In the genomic region with DNA sequence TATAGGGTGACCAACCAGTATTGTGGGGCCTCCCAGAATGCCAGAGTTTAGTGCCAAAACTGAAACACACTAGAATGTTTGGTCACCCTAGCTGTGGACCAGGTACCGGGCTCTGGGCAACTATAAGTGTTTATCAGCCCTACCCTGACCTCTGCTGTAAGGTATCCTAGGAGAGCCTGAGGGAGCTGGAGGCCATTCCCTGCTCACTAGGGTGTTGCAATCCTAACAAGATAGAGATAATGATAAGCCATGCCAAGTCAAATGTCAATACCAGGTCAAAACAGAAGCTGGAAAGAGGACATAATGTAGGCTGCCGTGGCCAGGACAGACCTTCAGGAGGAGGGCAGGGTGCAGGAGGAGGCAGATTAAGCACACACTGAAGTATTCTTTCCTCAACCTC, we compare ENCODE assay signal across 23 cellular contexts.
A peak's percentile ranks its signal among the peaks of the same experiment; 100 is the strongest.
DNase-seq lines count a peak whose midpoint lies in the region; ATAC-seq and TF ChIP-seq lines count a peak whose summit lies in the region.
"Had no signal": no experiment of that assay in that cellular context is flagged by ENCODE, and none has a peak within 500 bp of the region (broad histone marks: within the 10 kb centered on the region; RNA-seq: fewer than 3 reads in every experiment).

No MANE protein-coding gene starts in this region.

- peak in 1 of 4 donors; percentile 23 for DNase-seq in body of pancreas
- DNase-seq in mesendoderm: peak; percentile 44
- DNase-seq in stimulated activated CD4-positive, alpha-beta T cell treated with anti-CD3 and anti-CD28 coated beads, Interleukin-4, amount 100 ng/mL, for 24 hours: no peak
- DNase-seq in activated naive CD8-positive, alpha-beta T cell treated with anti-CD3 and anti-CD28 coated beads for 36 hours: no peak
- no peak for DNase-seq in foreskin keratinocyte
- DNase-seq in stimulated activated CD4-positive, alpha-beta T cell treated with anti-CD3 and anti-CD28 coated beads, Interleukin-4, amount 100 ng/mL, for 1 hour: no peak
- DNase-seq: BE2C; CD4-positive, alpha-beta T cell; GDM1; HCEC 1CT; NCI-H1048; NCI-H1417; NCI-H1694 treated with DMSO at 0.1 percent for 48 hours; NCI-H2081; NCI-H345; NCI-H510A treated with DMSO at 0.1 percent for 48 hours; SJCRH30 had no signal

- H2BK120ac ChIP-seq in mesendoderm (ENCODE audit: low read depth, low read length): no peak overlapping the region

- no peak overlapping the region for H3K56ac ChIP-seq in mesendoderm (ENCODE audit: low read length)

- H3K4me1 Mint-ChIP-seq in activated naive CD8-positive, alpha-beta T cell treated with anti-CD3 and anti-CD28 coated beads for 36 hours: no peaks in the 10 kb centered on the region

- no peak overlapping the region for H4K8ac ChIP-seq in mesendoderm (ENCODE audit: low read depth, low read length)

- H3K9me3 ChIP-seq in BLaER1 (no peaks in the 10 kb centered on the region), body of pancreas (no peaks in the 10 kb centered on the region)
- H3K9me3 ChIP-seq: BE2C, SJCRH30 had no signal

- no peak overlapping the region for H2BK5ac ChIP-seq in mesendoderm (ENCODE audit: low read length)

- H3K79me2 ChIP-seq in mesendoderm (ENCODE audit: control insufficient read depth, insufficient read depth, low read length): no peaks in the 10 kb centered on the region

- no peaks in the 10 kb centered on the region for H3K36me3 ChIP-seq in BLaER1
- no peaks in the 10 kb centered on the region for H3K36me3 ChIP-seq in body of pancreas (replicated peaks in 1 of 2; ENCODE audit: insufficient read depth in 1 of 2, low read depth in 2 of 2)
- H3K36me3 ChIP-seq in mesendoderm (ENCODE audit: control insufficient read depth, insufficient read depth, low read length): no peaks in the 10 kb centered on the region
- H3K36me3 ChIP-seq: BE2C, SJCRH30 had no signal

- H2AK5ac ChIP-seq in mesendoderm (ENCODE audit: low read length): no peak overlapping the region

- H3K4me1 ChIP-seq in BLaER1 (peaks cover 99% of the 10 kb centered on the region), body of pancreas (peaks cover 24% of the 10 kb centered on the region), mesendoderm (ENCODE audit: control insufficient read depth, low read depth, low read length) (no peaks in the 10 kb centered on the region), foreskin keratinocyte (no peaks in the 10 kb centered on the region)
- H3K4me1 ChIP-seq: BE2C, SJCRH30 had no signal

- TF ChIP-seq CTCF in C4-2B (conservative IDR thresholded peaks at IDR 0.05): no peak
- TF ChIP-seq CTCF in body of pancreas (IDR thresholded peaks at IDR 0.05): peak in 1 of 7 experiments; percentile 13
- TF ChIP-seq CTCF in foreskin keratinocyte (conservative IDR thresholded peaks at IDR 0.05): no peak

- no peaks in the 10 kb centered on the region for H3K27me3 Mint-ChIP-seq in activated naive CD8-positive, alpha-beta T cell treated with anti-CD3 and anti-CD28 coated beads for 36 hours
- H3K27me3 Mint-ChIP-seq: CD4-positive, alpha-beta T cell; IgD-negative memory B cell had no signal

- H3K79me1 ChIP-seq in mesendoderm (ENCODE audit: low read length): no peaks in the 10 kb centered on the region

- 63 to 73% methylated on average over 2 of the region's 2 CpGs for WGBS in body of pancreas, 2 donors
- no CpG with 5 or more reads among the region's 2 CpGs for WGBS in mesendoderm (ENCODE audit: extremely low coverage, insufficient coverage, low lambda C conversion rate)

- H3K27ac ChIP-seq in BLaER1 (peak overlapping the region; percentile 85), C4-2B (peak overlapping the region; percentile 74), body of pancreas (no peak overlapping the region), mesendoderm (ENCODE audit: low read depth, low read length) (no peak overlapping the region), foreskin keratinocyte (no peak overlapping the region)
- H3K27ac ChIP-seq: KMS-11, SJCRH30 had no signal

- H3K23ac ChIP-seq in mesendoderm (ENCODE audit: low read length): no peak overlapping the region

- H3K4me3 ChIP-seq in BLaER1 (no peak overlapping the region), body of pancreas (no peak overlapping the region), mesendoderm (ENCODE audit: low read length) (no peak overlapping the region)
- H3K4me3 ChIP-seq: GM12878, SJCRH30 had no signal

- TF ChIP-seq POLR2A in body of pancreas (IDR thresholded peaks at IDR 0.05): no peak

- H4K5ac ChIP-seq in mesendoderm (ENCODE audit: low read length): no peak overlapping the region

- no peaks in the 10 kb centered on the region for H3K36me3 Mint-ChIP-seq in activated naive CD8-positive, alpha-beta T cell treated with anti-CD3 and anti-CD28 coated beads for 36 hours
- H3K36me3 Mint-ChIP-seq: IgD-negative memory B cell had no signal

- peak overlapping the region; percentile 87 for H3K4me2 ChIP-seq in BLaER1
- no peak overlapping the region for H3K4me2 ChIP-seq in mesendoderm (ENCODE audit: low read length)
- H3K4me2 ChIP-seq: KMS-11 had no signal

- no peak overlapping the region for H2BK15ac ChIP-seq in mesendoderm (replicated peaks; ENCODE audit: low read depth)

- peak; percentile 61 for ATAC-seq in body of pancreas
- no peak for ATAC-seq in foreskin keratinocyte
- ATAC-seq: GM12878, SK-N-SH treated with all-trans-retinoic acid at 6 μM for 48 hours had no signal

- H3K18ac ChIP-seq in mesendoderm (ENCODE audit: low read length): no peak overlapping the region

- H4K20me1 ChIP-seq in BLaER1: no peaks in the 10 kb centered on the region

- H3K27me3 ChIP-seq in BLaER1: no peaks in the 10 kb centered on the region
- no peaks in the 10 kb centered on the region for H3K27me3 ChIP-seq in body of pancreas
- no peaks in the 10 kb centered on the region for H3K27me3 ChIP-seq in mesendoderm (ENCODE audit: insufficient read depth, low read length, poor library complexity)
- H3K27me3 ChIP-seq in foreskin keratinocyte: no peaks in the 10 kb centered on the region
- H3K27me3 ChIP-seq: BE2C had no signal

- H3K27ac Mint-ChIP-seq in activated naive CD8-positive, alpha-beta T cell treated with anti-CD3 and anti-CD28 coated beads for 36 hours: no peak overlapping the region
- H3K27ac Mint-ChIP-seq: CD4-positive, alpha-beta T cell; IgD-negative memory B cell had no signal

- H3K4me3 Mint-ChIP-seq in activated naive CD8-positive, alpha-beta T cell treated with anti-CD3 and anti-CD28 coated beads for 36 hours: no peak overlapping the region
- H3K4me3 Mint-ChIP-seq: CD4-positive, alpha-beta T cell; IgD-negative memory B cell had no signal

- no peak overlapping the region for H3K4ac ChIP-seq in mesendoderm (ENCODE audit: low read depth, low read length)

- no peaks in the 10 kb centered on the region for H3K9me3 Mint-ChIP-seq in activated naive CD8-positive, alpha-beta T cell treated with anti-CD3 and anti-CD28 coated beads for 36 hours
- H3K9me3 Mint-ChIP-seq: CD4-positive, alpha-beta T cell had no signal

- peak overlapping the region; percentile 60 for H3K9ac ChIP-seq in BLaER1
- H3K9ac ChIP-seq in mesendoderm (ENCODE audit: low read length): no peak overlapping the region
- H3K9ac ChIP-seq: KMS-11 had no signal

- intact Hi-C loops in body of pancreas (cut with DNase I): no loop called here

Comparison
In these comparisons a context has a peak if more than half of its experiments do, and no peak if none do; other contexts are left out.
1. H3K27ac ChIP-seq: peak in BLaER1 (single experiment) and C4-2B (single experiment); none in body of pancreas (0 of 4), mesendoderm (single experiment) and foreskin keratinocyte (single experiment).